In genomic region chr5:146409081-146409671, GRCh38 we compare ENCODE assay signal across 16 cellular contexts. TPM values are rescaled to one million over a fixed set of nuclear protein-coding genes. Genes with fewer than 3 reads are reported as not detected.
DNase-seq lines count a peak whose midpoint lies in the region; ATAC-seq and TF ChIP-seq lines count a peak whose summit lies in the region.
"Had no signal": no experiment of that assay in that cellular context is flagged by ENCODE, and none has a peak within 500 bp of the region (broad histone marks: within the 10 kb centered on the region; RNA-seq: fewer than 3 reads in every experiment).

No MANE protein-coding gene starts in this region.

- ATAC-seq in GM19035 (IDR thresholded peaks at IDR 0.05; ENCODE audit: unreplicated experiment): no peak

- CTCF ChIA-PET in MCF 10A (lab: Yijun Ruan, JAX): interaction anchor here (0.6 to 5.2 kb wide), 6 partner anchors 16 to 116 kb away, joined by 3 to 28 read pairs (median 4); no protein-coding TSS in a partner anchor

- H3K36me3 ChIP-seq in breast epithelium (no peaks in the 10 kb centered on the region), stomach (no peaks in the 10 kb centered on the region)
- H3K36me3 ChIP-seq: upper lobe of left lung had no signal

- H3K4me1 ChIP-seq in breast epithelium (no peaks in the 10 kb centered on the region), stomach (peaks cover 0 to 5% (median 0%) of the 10 kb centered on the region in 4 donors)
- H3K4me1 ChIP-seq: upper lobe of left lung had no signal

- H3K27me3 ChIP-seq in breast epithelium (no peaks in the 10 kb centered on the region), stomach (no peaks in the 10 kb centered on the region)
- H3K27me3 ChIP-seq: upper lobe of left lung had no signal

- intact Hi-C loops in MCF 10A (cut with micrococcal nuclease) (no loop called here), breast epithelium (cut with DNase I; ENCODE audit: low total_unique reads) (no loop called here), stomach (cut with DNase I; ENCODE audit: low total_unique reads) (no loop called here)

- H3K9me3 Mint-ChIP-seq in MCF 10A (ENCODE audit: unreplicated experiment): no peaks in the 10 kb centered on the region
- H3K9me3 Mint-ChIP-seq in type B pancreatic cell: no peaks in the 10 kb centered on the region

- H3K27me3 Mint-ChIP-seq in MCF 10A (ENCODE audit: insufficient read depth, unreplicated experiment) (no peaks in the 10 kb centered on the region), type B pancreatic cell (peaks cover 11% of the 10 kb centered on the region)

- POLR2A ChIA-PET in MCF 10A (lab: Yijun Ruan, JAX): interaction anchor here (1.5 to 2.2 kb wide), 3 partner anchors 10 to 110 kb away, joined by 5 to 10 read pairs (median 5); no protein-coding TSS in a partner anchor

- 27 to 37% (median 28%) methylated on average over 10 to 11 of the region's 11 CpGs for WGBS in stomach, 5 donors

- TF ChIP-seq POLR2A in breast epithelium (IDR thresholded peaks at IDR 0.05) (no peak), stomach (IDR thresholded peaks at IDR 0.05) (no peak), erythroblast (IDR thresholded peaks at IDR 0.05; ENCODE audit: low read length) (no peak)

- H3K9me3 ChIP-seq in breast epithelium (no peaks in the 10 kb centered on the region), stomach (no peaks in the 10 kb centered on the region)
- H3K9me3 ChIP-seq: upper lobe of left lung had no signal

- TF ChIP-seq EP300 in stomach (IDR thresholded peaks at IDR 0.05): no peak

- no peak overlapping the region for H3K4me3 ChIP-seq in breast epithelium
- no peak overlapping the region for H3K4me3 ChIP-seq in astrocyte of the spinal cord (ENCODE audit: low read depth, low read length)
- no peak overlapping the region for H3K4me3 ChIP-seq in stomach
- H3K4me3 ChIP-seq: skin epidermis, upper lobe of left lung had no signal

- no peak overlapping the region for H3K27ac ChIP-seq in breast epithelium
- H3K27ac ChIP-seq in stomach: no peak overlapping the region
- H3K27ac ChIP-seq: skin epidermis, upper lobe of left lung had no signal

- H3K4me3 Mint-ChIP-seq in MCF 10A (ENCODE audit: unreplicated experiment) (peak overlapping the region; percentile 39), type B pancreatic cell (peak overlapping the region; percentile 4)

- H3K27ac Mint-ChIP-seq in MCF 10A (ENCODE audit: low read depth, unreplicated experiment) (no peak overlapping the region), type B pancreatic cell (no peak overlapping the region)

- BruUV-seq in MCF 10A (replicated peaks; lab: Mats Ljungman, UMichigan): no TSS peak

- TF ChIP-seq CTCF in MCF 10A (IDR thresholded peaks at IDR 0.05; ENCODE audit: unreplicated experiment) (no peak), breast epithelium (IDR thresholded peaks at IDR 0.05) (no peak), astrocyte of the spinal cord (IDR thresholded peaks at IDR 0.05; ENCODE audit: low read depth, low read length) (no peak), type B pancreatic cell (conservative IDR thresholded peaks at IDR 0.05) (no peak), stomach (IDR thresholded peaks at IDR 0.05) (no peak)

- in situ Hi-C loops in astrocyte of the spinal cord (cut with HindIII; ENCODE audit: low sequenced_read_pairs): no loop called here

- DNase-seq in MCF 10A (ENCODE audit: unreplicated experiment) (peak; percentile 67), breast epithelium (ENCODE audit: low spot score in 2 of 2) (no peak), astrocyte of the spinal cord (ENCODE audit: low read depth, low spot score) (peak; percentile 73), glomerular visceral epithelial cell (ENCODE audit: extremely low spot score) (peak; percentile 60), type B pancreatic cell (ENCODE audit: extremely low spot score, unreplicated experiment) (no peak), stomach (no peak), erythroblast (lab: John Stamatoyannopoulos, UW) (no peak)
- DNase-seq: activated T-cell treated with anti-CD3 and anti-CD28 coated beads, Interleukin-2, amount 50 U/mL, for 1 hour; anterior cingulate cortex; DMS79; NCI-H1092; NCI-H748 treated with DMSO at 0.1 percent for 48 hours; SIG-M5; upper lobe of left lung had no signal

- H3K36me3 Mint-ChIP-seq in MCF 10A (ENCODE audit: insufficient read depth, unreplicated experiment): no peaks in the 10 kb centered on the region
- no peaks in the 10 kb centered on the region for H3K36me3 Mint-ChIP-seq in type B pancreatic cell

- H3K4me1 Mint-ChIP-seq in MCF 10A (ENCODE audit: insufficient read depth, unreplicated experiment) (peaks cover 13% of the 10 kb centered on the region), type B pancreatic cell (ENCODE audit: unreplicated experiment) (peaks cover 9% of the 10 kb centered on the region)

RNA-seq across cellular contexts. Expression of gene TCERG1, which starts 38.0 kb away (rescaled TPM):
- total RNA-seq in MCF 10A (2022): 128 and 134 TPM in 2 replicates
- 100 to 1,000 TPM in 1 of 3 donors, 10 to 100 TPM in 2; 48.0 to 119 (median 79.3) TPM for total RNA-seq in breast epithelium
- 72.8 and 101 TPM in 2 replicates for total RNA-seq in type B pancreatic cell (ENCODE audit: low replicate concordance)
- total RNA-seq in stomach: 100 to 1,000 TPM in 2 of 5 donors, 10 to 100 TPM in 3; 49.0 to 120 (median 73.2) TPM
- polyA plus RNA-seq in stomach: 10 to 100 TPM in 2 of 3 donors, 1 to 10 TPM in 1; 9.9 to 34.7 (median 11.6) TPM

Comparison
In these comparisons a context has a peak if more than half of its experiments do, and no peak if none do; other contexts are left out.
1. DNase-seq: peak in MCF 10A (single experiment), astrocyte of the spinal cord (single experiment) and glomerular visceral epithelial cell (single experiment); none in breast epithelium (0 of 2), type B pancreatic cell (single experiment), stomach (single experiment) and erythroblast (0 of 2).